Comparison of ENCODE assay signal across 1 cellular context in genomic region chr12:106106129-106106566, GRCh38.
A peak's percentile ranks its signal among the peaks of the same experiment; 100 is the strongest.
TF ChIP-seq lines count a peak whose summit lies in the region.

No MANE protein-coding gene starts in this region.

TF ChIP-seq in HEK293, 187 proteins besides CTCF, POLR2A, EP300 and RAD21 (continued from another document and continues in another):
- TF ChIP-seq ZNF639 (tag by site-specific recombination; IDR thresholded peaks at IDR 0.05) (peak; percentile 41; the same call in 1 of the 2 replicates), KLF10 (tag by site-specific recombination; IDR thresholded peaks at IDR 0.05) (0 out of 2 replicates have a peak, but pooled peaks have one; percentile 27), ZNF398 (tag by site-specific recombination; IDR thresholded peaks at IDR 0.05) (peak; percentile 20), KLF8 (tag by site-specific recombination; IDR thresholded peaks at IDR 0.05) (peak; percentile 75), ZNF157 (tag by site-specific recombination; IDR thresholded peaks at IDR 0.05) (no peak), BCL11B (tag by site-specific recombination; IDR thresholded peaks at IDR 0.05; ENCODE audit: low read depth) (0 out of 2 replicates have a peak, but pooled peaks have one; percentile 41), ZEB2 (tag by site-specific recombination; IDR thresholded peaks at IDR 0.05) (peak; percentile 86), ZBTB21 (tag by site-specific recombination; IDR thresholded peaks at IDR 0.05) (peak; percentile 47; the same call in 1 of the 2 replicates), ZNF654 (tag by site-specific recombination; IDR thresholded peaks at IDR 0.05; ENCODE audit: low read depth) (no peak), ZXDB (tag by site-specific recombination; IDR thresholded peaks at IDR 0.05) (peak; percentile 65), ZNF692 (tag by site-specific recombination; IDR thresholded peaks at IDR 0.05) (peak; percentile 81), ZNF324 (tag by site-specific recombination; IDR thresholded peaks at IDR 0.05) (peak; percentile 59; the same call in 1 of the 2 replicates), ZNF677 (tag by site-specific recombination; IDR thresholded peaks at IDR 0.05) (no peak), PRDM10 (tag by site-specific recombination; IDR thresholded peaks at IDR 0.05) (peak; percentile 39; the same call in 1 of the 2 replicates), ZNF146 (tag by site-specific recombination; IDR thresholded peaks at IDR 0.05) (no peak; the same call in 1 of the 2 replicates), PRDM6 (tag by site-specific recombination; IDR thresholded peaks at IDR 0.05) (peak; percentile 67), ZNF18 (tag by site-specific recombination; IDR thresholded peaks at IDR 0.05) (peak; percentile 73; the same call in 1 of the 2 replicates), ZNF362 (tag by site-specific recombination; IDR thresholded peaks at IDR 0.05) (peak; percentile 88), ZNF488 (tag by site-specific recombination; IDR thresholded peaks at IDR 0.05) (no peak), BCL11A (tag by site-specific recombination; IDR thresholded peaks at IDR 0.05; ENCODE audit: low read depth) (peak; percentile 73), ZBTB26 (tag by site-specific recombination; optimal IDR thresholded peaks at IDR 0.05) (no peak), ZFP37 (tag by site-specific recombination; IDR thresholded peaks at IDR 0.05) (0 out of 2 replicates have a peak, but pooled peaks have one; percentile 22), ZNF501 (tag by site-specific recombination; IDR thresholded peaks at IDR 0.05) (peak; percentile 69; the same call in 1 of the 2 replicates), WT1 (tag by site-specific recombination; IDR thresholded peaks at IDR 0.05) (no peak), ZNF449 (tag by site-specific recombination; IDR thresholded peaks at IDR 0.05) (no peak), ZBTB17 (tag by site-specific recombination; IDR thresholded peaks at IDR 0.05) (0 out of 2 replicates have a peak, but pooled peaks have one; percentile 11), ZNF830 (tag by site-specific recombination; IDR thresholded peaks at IDR 0.05; ENCODE audit: low read depth) (no peak), ZNF843 (tag by site-specific recombination; IDR thresholded peaks at IDR 0.05) (peak; percentile 75), ZNF837 (tag by site-specific recombination; IDR thresholded peaks at IDR 0.05) (no peak), TSHZ1 (tag by site-specific recombination; IDR thresholded peaks at IDR 0.05; ENCODE audit: borderline replicate concordance) (peak; percentile 47; the same call in 1 of the 2 replicates), ZNF24 (tag by site-specific recombination; IDR thresholded peaks at IDR 0.05) (peak; percentile 71), ZNF211 (tag by site-specific recombination; IDR thresholded peaks at IDR 0.05; ENCODE audit: low read depth) (no peak), ZNF366 (tag by site-specific recombination; conservative IDR thresholded peaks at IDR 0.05) (peak; percentile 83), ZNF514 (tag by site-specific recombination; IDR thresholded peaks at IDR 0.05) (no peak), ZNF629 (tag by site-specific recombination; IDR thresholded peaks at IDR 0.05) (peak; percentile 71), ZNF660 (tag by site-specific recombination; IDR thresholded peaks at IDR 0.05) (0 out of 2 replicates have a peak, but pooled peaks have one; percentile 36), ZNF175 (tag by site-specific recombination; IDR thresholded peaks at IDR 0.05) (no peak)
